In genomic region chrX:30282527-30282926, GRCh38 we compare ENCODE assay signal across 1 cellular context.
TF ChIP-seq lines count a peak whose summit lies in the region.

No MANE protein-coding gene starts in this region.

TF ChIP-seq in endothelial cell of umbilical vein, 7 proteins besides CTCF, POLR2A, EP300 and RAD21:
- TF ChIP-seq MYC (IDR thresholded peaks at IDR 0.05; ENCODE audit: low read depth, low read length) (no peak), JUN (IDR thresholded peaks at IDR 0.05; ENCODE audit: borderline replicate concordance, insufficient read depth, insufficient read length, low read depth) (no peak), MAX (IDR thresholded peaks at IDR 0.05; ENCODE audit: insufficient read depth, insufficient read length) (no peak), GATA2 (IDR thresholded peaks at IDR 0.05; ENCODE audit: insufficient read depth, insufficient read length, low read depth, low read length) (no peak), FOS (IDR thresholded peaks at IDR 0.05; ENCODE audit: borderline replicate concordance, insufficient read depth, low read length) (no peak), POLR2AphosphoS5 (IDR thresholded peaks at IDR 0.05; ENCODE audit: insufficient read depth, low read depth, low read length) (no peak), EZH2 (IDR thresholded peaks at IDR 0.05; ENCODE audit: borderline replicate concordance, low read depth, low read length, severe bottlenecking) (no peak)
TF ChIP-seq in endothelial cell of umbilical vein: peak in this region for 0.
